9 cellular contexts compared by ENCODE assay signal in the genomic region with DNA sequence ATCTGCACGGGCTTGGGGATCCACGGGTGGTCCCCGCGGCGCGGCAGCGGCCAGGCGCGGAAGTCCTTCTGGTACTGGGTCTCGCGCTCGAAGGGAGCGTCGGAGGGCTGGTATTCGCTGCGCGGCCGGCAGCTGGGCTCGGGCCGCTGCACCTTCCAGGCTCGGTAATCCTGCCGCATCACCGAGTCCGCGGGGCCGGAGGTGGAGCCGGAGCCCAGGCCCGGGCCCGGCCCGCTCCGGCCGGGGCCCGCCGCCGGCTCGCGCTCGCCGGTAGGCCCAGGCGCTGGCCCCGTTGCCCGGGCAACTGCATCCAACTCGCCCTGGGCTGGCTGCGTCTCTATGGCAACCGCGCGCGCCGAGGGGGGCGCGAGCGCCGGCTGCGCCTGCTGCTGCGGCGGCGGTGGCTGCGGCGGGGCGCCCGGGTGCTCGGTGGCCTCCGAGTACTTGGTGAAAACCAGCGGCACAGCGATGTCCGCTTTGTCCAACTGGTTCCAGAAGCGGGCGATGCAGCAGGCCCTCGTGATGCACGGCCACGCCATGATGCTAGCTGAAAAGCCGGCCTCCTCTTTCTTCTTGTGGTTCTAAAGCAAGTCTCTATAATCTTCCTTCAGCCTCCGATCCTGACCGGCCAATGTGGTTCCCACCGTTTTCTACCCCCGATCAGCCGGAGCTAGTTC. TPM values are rescaled to one million over a fixed set of nuclear protein-coding genes. Genes with fewer than 3 reads are reported as not detected.
A peak's percentile ranks its signal among the peaks of the same experiment; 100 is the strongest.
DNase-seq lines count a peak whose midpoint lies in the region; ATAC-seq, FAIRE-seq and TF ChIP-seq lines count a peak whose summit lies in the region.
"Had no signal": no experiment of that assay in that cellular context is flagged by ENCODE, and none has a peak within 500 bp of the region (broad histone marks: within the 10 kb centered on the region; RNA-seq: fewer than 3 reads in every experiment).

No MANE protein-coding gene starts in this region.

- peak overlapping the region; percentile 47 for H2AFZ ChIP-seq in GM12878 (ENCODE audit: control insufficient read depth, low read depth, low read length)

- BruUV-seq in GM12878 (replicated peaks; lab: Mats Ljungman, UMichigan), result no TSS peak

- TF ChIP-seq EP300 in GM12878 (IDR thresholded peaks at IDR 0.05; ENCODE audit: borderline replicate concordance in 1 of 2, control insufficient read depth in 1 of 2, low read depth in 2 of 2, low read length in 2 of 2), result no peak

- no peak overlapping the region for H3K27ac ChIP-seq in GM12878 (ENCODE audit: control insufficient read depth, insufficient read depth)
- no peak overlapping the region for H3K27ac ChIP-seq in iPS-18a (ENCODE audit: low read length)

- SMC1A ChIA-PET in GM12878 (lab: Charles Lee; ENCODE audit: uncharacterized antibody, unreplicated experiment), result no interaction called here

- H3K27me3 ChIP-seq in GM12878 (replicated peaks in 1 of 2; ENCODE audit: control insufficient read depth in 2 of 2, insufficient read depth in 2 of 2, low read length in 1 of 2), result peaks cover 15 to 34% of the 10 kb centered on the region in 2 experiments
- peaks cover 82% of the 10 kb centered on the region for H3K27me3 ChIP-seq in iPS-18a (ENCODE audit: control insufficient read depth, insufficient read depth, low read length)

- in situ Hi-C loops in GM12878 (cut with MboI), result no loop called here

- H3K79me2 ChIP-seq in GM12878 (ENCODE audit: control insufficient read depth, insufficient read depth, low read length), result no peaks in the 10 kb centered on the region

- TF ChIP-seq CTCF in AG04449 (IDR thresholded peaks at IDR 0.05; ENCODE audit: insufficient read depth, low read length, missing control alignments) (no peak), GM12875 (IDR thresholded peaks at IDR 0.05; ENCODE audit: borderline replicate concordance, insufficient read depth, low read depth, low read length) (no peak), GM12878 (IDR thresholded peaks at IDR 0.05 in 2 of 3, conservative IDR thresholded peaks at IDR 0.05 in 1 of 3; ENCODE audit: control insufficient read depth in 2 of 3, extremely low read depth in 1 of 3, insufficient read depth in 1 of 3, low read depth in 3 of 3, low read length in 3 of 3) (no peak), retinal pigment epithelial cell (conservative IDR thresholded peaks at IDR 0.05; ENCODE audit: low read depth, low read length) (no peak)

- H3K9ac ChIP-seq in GM12878 (ENCODE audit: control insufficient read depth, insufficient read depth, low read length) (no peak overlapping the region), iPS-18a (ENCODE audit: low read length) (no peak overlapping the region)

- intact Hi-C loops in GM12878 (cut with micrococcal nuclease; ENCODE audit: unreplicated experiment), result no loop called here

- WGBS in GM12878 (ENCODE audit: insufficient coverage, insufficient replicate concordance, low lambda C conversion rate, missing lambda C conversion rate), result 3% methylated on average over 56 of the region's 77 CpGs

- POLR2A ChIA-PET in AG04449 (lab: Yijun Ruan, JAX) (no interaction called here), GM12878 (lab: Charles Lee) (no interaction called here)

- H3K4me1 ChIP-seq in GM12878 (ENCODE audit: control insufficient read depth, insufficient read depth, low read length), result peaks cover 15% of the 10 kb centered on the region; the same call in 1 of the 2 replicates
- peaks cover 26% of the 10 kb centered on the region for H3K4me1 ChIP-seq in iPS-18a (ENCODE audit: control insufficient read depth, low read depth, low read length)

- peak overlapping the region; percentile 58 for H3K4me3 ChIP-seq in AG04449 (ENCODE audit: low read depth, low read length)
- H3K4me3 ChIP-seq in GM12875 (ENCODE audit: low read depth, low read length), result peak overlapping the region; percentile 48
- peak overlapping the region; percentile 41; the same call in 1 of the 2 replicates for H3K4me3 ChIP-seq in GM12878
- H3K4me3 ChIP-seq in iPS-18a (ENCODE audit: low read length), result peak overlapping the region; percentile 53
- peak overlapping the region; percentile 32 for H3K4me3 ChIP-seq in retinal pigment epithelial cell (ENCODE audit: low read length)

- TF ChIP-seq RAD21 in GM12878 (IDR thresholded peaks at IDR 0.05; ENCODE audit: insufficient read depth, low read depth, low read length), result no peak

- ATAC-seq in GM12878 (peak; percentile 54), GM18511 (IDR thresholded peaks at IDR 0.05; ENCODE audit: unreplicated experiment) (no peak)

- H4K20me1 ChIP-seq in GM12878 (ENCODE audit: control insufficient read depth, insufficient read depth), result no peaks in the 10 kb centered on the region

- RAD21 ChIA-PET in GM12878 (lab: Charles Lee; ENCODE audit: unreplicated experiment), result no interaction called here

- TF ChIP-seq POLR2A in GM12878 (IDR thresholded peaks at IDR 0.05; ENCODE audit: low read depth, low read length), result no peak

- H3K4me2 ChIP-seq in GM12878 (ENCODE audit: control insufficient read depth, insufficient read depth), result peak overlapping the region; percentile 91

- CTCF ChIA-PET in AG04449 (lab: Yijun Ruan, JAX), result interaction anchor here (1.0 to 1.3 kb wide), 2 partner anchors 15 to 69 kb away, joined by 3 to 4 read pairs; no protein-coding TSS in a partner anchor
- CTCF ChIA-PET in GM12878 (lab: Yijun Ruan, JAX), result no interaction called here

- no peak for FAIRE-seq in GM12878 (lab: Jason Lieb, UNC)

- H3K9me3 ChIP-seq in GM12878 (replicated peaks; ENCODE audit: control insufficient read depth, insufficient read depth, low read length) (no peaks in the 10 kb centered on the region; the same call in 1 of the 3 replicates), iPS-18a (ENCODE audit: control insufficient read depth, low read depth, low read length) (no peaks in the 10 kb centered on the region)

- no peaks in the 10 kb centered on the region for H3K36me3 ChIP-seq in GM12878 (ENCODE audit: control insufficient read depth in 2 of 2, insufficient read depth in 2 of 2, low read length in 1 of 2)
- H3K36me3 ChIP-seq in iPS-18a (ENCODE audit: control insufficient read depth, low read depth, low read length), result no peaks in the 10 kb centered on the region

- DNase-seq in AG04449 (ENCODE audit: low read depth, low spot score) (no peak), NCI-H524 treated with DMSO at 0.1 percent for 48 hours (lab: John Stamatoyannopoulos, UW) (peak; percentile 24), GM12878 (ENCODE audit: low read depth, low spot score) (no peak), retinal pigment epithelial cell (ENCODE audit: low read depth) (no peak), HPDE6-E6E7 (ENCODE audit: extremely low spot score) (no peak)

TF ChIP-seq in GM12878, 131 proteins besides CTCF, POLR2A, EP300 and RAD21 (continues in another document):
- TF ChIP-seq TBL1XR1 (IDR thresholded peaks at IDR 0.05; ENCODE audit: low read depth, low read length), result no peak

RNA-seq across cellular contexts. Expression of a gene that starts 0.9 kb away (rescaled TPM):
- total RNA-seq in GM12878 (2013; cell fraction: nucleolus; rRNA removed), result not detected in 2 replicates
- 0.06 and 0.33 TPM in 2 replicates for total RNA-seq in GM12878 (2014; rRNA removed)
- total RNA-seq in GM12878 (2014; rRNA removed; fragmentation: Illumina TruSeq; extraction: Trizol), result 0.09 TPM in 2 replicates
- 0.21 TPM in 1 of 2 replicates, not detected in the other for total RNA-seq in GM12878 (2021)
- polyA plus RNA-seq in GM12878 (2011; ENCODE audit: low read depth), result not detected
- not detected in 2 replicates for polyA plus RNA-seq in GM12878 (2011; rRNA removed)
- not detected in 2 replicates for polyA plus RNA-seq in GM12878 (2011; cell fraction: cytosol; rRNA removed)
- not detected in 2 replicates for polyA plus RNA-seq in GM12878 (2011; cell fraction: nucleus; rRNA removed)
- polyA plus RNA-seq in GM12878 (2012), result 0.04 TPM in 1 of 2 replicates, not detected in the other
- 0.19 and 0.32 TPM in 2 replicates for polyA plus RNA-seq in GM12878 (2014; fragmentation: Illumina TruSeq; extraction: Trizol)
- under 1 TPM in 1 of 2 experiments, not detected in 1; 0.11 TPM for polyA plus RNA-seq in GM12878 (2014; fragmentation: Nextera tagmentation; extraction: Ambion mirVana)
- polyA plus RNA-seq in GM12878 (2014; rRNA removed), result 0.05 and 0.14 TPM in 2 replicates
- polyA plus RNA-seq in GM12878 (2016; fragmentation: Nextera tagmentation; extraction: Ambion mirVana), result not detected
- polyA minus RNA-seq in GM12878 (2011; rRNA and poly(A)+ RNA removed), result not detected in 2 replicates
- not detected in 2 replicates for polyA minus RNA-seq in GM12878 (2011; cell fraction: cytosol; rRNA and poly(A)+ RNA removed)
- polyA minus RNA-seq in GM12878 (2011; cell fraction: nucleus; rRNA and poly(A)+ RNA removed), result not detected in 2 replicates

RNA-seq across cellular contexts. Expression of a gene that starts 49.7 kb away (rescaled TPM):
- 0.27 TPM in 2 replicates for total RNA-seq in GM12878 (2013; cell fraction: nucleolus; rRNA removed)
- total RNA-seq in GM12878 (2014; rRNA removed), result 0.05 and 0.28 TPM in 2 replicates
- total RNA-seq in GM12878 (2014; rRNA removed; fragmentation: Illumina TruSeq; extraction: Trizol), result 0.18 and 0.23 TPM in 2 replicates
- total RNA-seq in GM12878 (2021), result 0.44 and 0.45 TPM in 2 replicates
- 0.17 TPM for polyA plus RNA-seq in GM12878 (2011; ENCODE audit: low read depth)
- polyA plus RNA-seq in GM12878 (2011; rRNA removed), result 0.24 and 0.45 TPM in 2 replicates
- 0.49 and 0.57 TPM in 2 replicates for polyA plus RNA-seq in GM12878 (2011; cell fraction: cytosol; rRNA removed)
- 0.35 and 0.49 TPM in 2 replicates for polyA plus RNA-seq in GM12878 (2011; cell fraction: nucleus; rRNA removed)
- 0.13 and 0.23 TPM in 2 replicates for polyA plus RNA-seq in GM12878 (2012)
- polyA plus RNA-seq in GM12878 (2014; fragmentation: Illumina TruSeq; extraction: Trizol), result 0.31 and 0.32 TPM in 2 replicates
- under 1 TPM; 0.16 to 0.21 TPM for polyA plus RNA-seq in GM12878 (2014; fragmentation: Nextera tagmentation; extraction: Ambion mirVana)
- 0.18 and 0.22 TPM in 2 replicates for polyA plus RNA-seq in GM12878 (2014; rRNA removed)
- under 1 TPM in 1 of 2 experiments, not detected in 1; 0.15 TPM for polyA plus RNA-seq in GM12878 (2016; fragmentation: Nextera tagmentation; extraction: Ambion mirVana)
- 0.66 and 0.72 TPM in 2 replicates for polyA minus RNA-seq in GM12878 (2011; rRNA and poly(A)+ RNA removed)
- polyA minus RNA-seq in GM12878 (2011; cell fraction: cytosol; rRNA and poly(A)+ RNA removed), result not detected in 2 replicates
- polyA minus RNA-seq in GM12878 (2011; cell fraction: nucleus; rRNA and poly(A)+ RNA removed), result 0.12 and 0.38 TPM in 2 replicates
- total RNA-seq: glomerular endothelial cell had no signal
